Comparison of ENCODE assay signal across 30 cellular contexts in genomic region chr6:73169633-73170032, GRCh38. TPM values are rescaled to one million over a fixed set of nuclear protein-coding genes. Genes with fewer than 3 reads are reported as not detected.
"Had no signal": no experiment of that assay in that cellular context is flagged by ENCODE, and none has a peak within 500 bp of the region (broad histone marks: within the 10 kb centered on the region; RNA-seq: fewer than 3 reads in every experiment).

No MANE protein-coding gene starts in this region.

- H3K27ac Mint-ChIP-seq: endodermal cell; naive thymus-derived CD4-positive, alpha-beta T cell; stimulated activated naive B cell treated with anti-CD40 and anti-IgM and Interleukin-4, amounts not matched to agents 10 μg/mL and 1 μg/mL and 100 μg/mL, for 72 hours had no signal

- DNase-seq: effector CD4-positive, alpha-beta T cell; endodermal cell; left colon; left ventricle myocardium superior; mesendoderm; naive thymus-derived CD4-positive, alpha-beta T cell; nephron progenitor cell; retina; right lobe of liver; stimulated activated CD4-positive, alpha-beta T cell treated with anti-CD3 and anti-CD28 coated beads, Interleukin-2, amount 100 ng/mL, for 24 hours; stimulated activated CD4-positive, alpha-beta T cell treated with anti-CD3 and anti-CD28 coated beads, Interleukin-4, amount 100 ng/mL, for 4 hours; stimulated activated naive B cell treated with anti-CD40 and anti-IgM and Interleukin-4, amounts not matched to agents 10 μg/mL and 1 μg/mL and 100 μg/mL, for 72 hours; stomach; substantia nigra; transverse colon had no signal

- H3K27me3 Mint-ChIP-seq: naive thymus-derived CD4-positive, alpha-beta T cell; stimulated activated naive B cell treated with anti-CD40 and anti-IgM and Interleukin-4, amounts not matched to agents 10 μg/mL and 1 μg/mL and 100 μg/mL, for 72 hours had no signal

- H3K36me3 ChIP-seq: gastroesophageal sphincter, prostate gland, right lobe of liver, stomach, thoracic aorta, transverse colon had no signal

- H3K4me1 Mint-ChIP-seq: endodermal cell; nephron progenitor cell; stimulated activated naive B cell treated with anti-CD40 and anti-IgM and Interleukin-4, amounts not matched to agents 10 μg/mL and 1 μg/mL and 100 μg/mL, for 72 hours had no signal

- H3K9me3 Mint-ChIP-seq: endodermal cell, nephron progenitor cell had no signal

- H3K4me1 ChIP-seq: gastroesophageal sphincter, parathyroid adenoma, prostate gland, right lobe of liver, stomach, transverse colon had no signal

- ATAC-seq: esophagus mucosa; gastroesophageal sphincter; left colon; left ventricle myocardium superior; naive thymus-derived CD4-positive, alpha-beta T cell; right lobe of liver; stimulated activated naive B cell treated with anti-CD40 and anti-IgM and Interleukin-4, amounts not matched to agents 10 μg/mL and 1 μg/mL and 100 μg/mL, for 72 hours had no signal

- H3K9me3 ChIP-seq: gastroesophageal sphincter, prostate gland, right lobe of liver, stomach, thoracic aorta, transverse colon had no signal

- H3K4me3 ChIP-seq: coronary artery, gastroesophageal sphincter, lung, prostate gland, right lobe of liver, skin epidermis, stomach, thoracic aorta, transverse colon had no signal

- H3K27me3 ChIP-seq: gastroesophageal sphincter, right lobe of liver, stomach, transverse colon had no signal

- H3K4me3 Mint-ChIP-seq: endodermal cell; naive thymus-derived CD4-positive, alpha-beta T cell; nephron progenitor cell; stimulated activated naive B cell treated with anti-CD40 and anti-IgM and Interleukin-4, amounts not matched to agents 10 μg/mL and 1 μg/mL and 100 μg/mL, for 72 hours had no signal

- H3K27ac ChIP-seq: coronary artery, gastroesophageal sphincter, parathyroid adenoma, prostate gland, right lobe of liver, skin epidermis, stomach, thoracic aorta, transverse colon had no signal

RNA-seq across cellular contexts. Expression of gene KHDC1L, which starts 55.7 kb away (rescaled TPM):
- total RNA-seq: chondrocyte; dermis microvascular lymphatic vessel endothelial cell; endodermal cell; endothelial cell of umbilical vein; fibroblast of lung; gastroesophageal sphincter; kidney epithelial cell; left colon; left ventricle myocardium superior; lung; naive thymus-derived CD4-positive, alpha-beta T cell; omental fat pad; right lobe of liver; stomach; thoracic aorta; transverse colon; urinary bladder had no signal
